1 cellular context compared by ENCODE assay signal in genomic region chr19:45321848-45322247, GRCh38.
TF ChIP-seq lines count a peak whose summit lies in the region.

No MANE protein-coding gene starts in this region.

TF ChIP-seq in K562, 482 proteins besides CTCF, POLR2A, EP300 and RAD21:
- TF ChIP-seq ADNP (tag; IDR thresholded peaks at IDR 0.05) (peak; percentile 1; the same call in 1 of the 2 replicates), TARDBP (IDR thresholded peaks at IDR 0.05) (no peak), PREB (CRISPR knock-in tag; IDR thresholded peaks at IDR 0.05) (no peak), NCOA6 (IDR thresholded peaks at IDR 0.05) (no peak), IRF2 (CRISPR knock-in tag; IDR thresholded peaks at IDR 0.05) (no peak), ELF1 (tag; IDR thresholded peaks at IDR 0.05) (no peak)
